Comparison of ENCODE assay signal across 18 cellular contexts in genomic region chr6:3471286-3471685, GRCh38.
"Had no signal": no experiment of that assay in that cellular context is flagged by ENCODE, and none has a peak within 500 bp of the region (broad histone marks: within the 10 kb centered on the region; RNA-seq: fewer than 3 reads in every experiment).

No MANE protein-coding gene starts in this region.

- H3K27ac ChIP-seq: ascending aorta, cardiac muscle cell, epithelial cell of prostate, heart left ventricle, neutrophil, thyroid gland had no signal

- DNase-seq: activated CD4-positive, CD25-positive, alpha-beta regulatory T cell treated with anti-CD3 and anti-CD28 coated beads, Interleukin-2, amount 50 U/mL, for 72 hours; activated naive CD4-positive, alpha-beta T cell treated with Interleukin-2 at 50 U/mL for 16 hours; activated naive CD8-positive, alpha-beta T cell treated with anti-CD3 and anti-CD28 coated beads, Interleukin-2, amount 50 U/mL, for 24 hours; heart left ventricle; immature natural killer cell; left cardiac atrium; mucosa of descending colon; naive thymus-derived CD8-positive, alpha-beta T cell; retina; stimulated activated CD4-positive, alpha-beta T cell treated with anti-CD3 and anti-CD28 coated beads, Interleukin-2, amount 100 ng/mL, for 48 hours; T-helper 9 cell; thyroid gland had no signal

- ATAC-seq: activated naive CD8-positive, alpha-beta T cell treated with anti-CD3 and anti-CD28 coated beads, Interleukin-2, amount 50 U/mL, for 24 hours; heart left ventricle; naive thymus-derived CD8-positive, alpha-beta T cell; stimulated activated memory B cell treated with anti-CD40 and anti-IgM and Interleukin-4, amounts not matched to agents 10 μg/mL and 1 μg/mL and 100 μg/mL, for 72 hours had no signal

- H3K4me1 ChIP-seq: ascending aorta had no signal

- H3K9me3 ChIP-seq: ascending aorta, heart left ventricle, mucosa of descending colon, neutrophil, thyroid gland had no signal

- H3K27me3 ChIP-seq: ascending aorta, cardiac muscle cell, heart left ventricle, thyroid gland had no signal

- H3K4me3 ChIP-seq: ascending aorta, cardiac muscle cell, heart left ventricle, lung, mucosa of descending colon, thyroid gland had no signal

- H3K36me3 ChIP-seq: ascending aorta, cardiac muscle cell, heart left ventricle, neutrophil, thyroid gland had no signal
